Comparison of ENCODE assay signal across 21 cellular contexts in genomic region chr11:17408641-17409040, GRCh38. TPM values are rescaled to one million over a fixed set of nuclear protein-coding genes. Genes with fewer than 3 reads are reported as not detected.
"Had no signal": no experiment of that assay in that cellular context is flagged by ENCODE, and none has a peak within 500 bp of the region (broad histone marks: within the 10 kb centered on the region; RNA-seq: fewer than 3 reads in every experiment).

No MANE protein-coding gene starts in this region.

- H3K36me3 ChIP-seq: esophagus muscularis mucosa, pancreas, tibial nerve had no signal

- ATAC-seq: activated CD4-positive, alpha-beta T cell treated with anti-CD3 and anti-CD28 coated beads for 36 hours; activated T-cell treated with anti-CD3 and anti-CD28 coated beads, Interleukin-2, amount 50 U/mL, for 72 hours; left ventricle myocardium superior; pancreas; right cardiac atrium had no signal

- H3K4me3 ChIP-seq: coronary artery, esophagus muscularis mucosa, pancreas, tibial nerve had no signal

- DNase-seq: activated B cell treated with CpG ODN at 0.5 μM for 24 hours; activated CD4-positive, alpha-beta T cell treated with anti-CD3 and anti-CD28 coated beads for 36 hours; activated CD4-positive, alpha-beta T cell treated with anti-CD3 and anti-CD28 coated beads, Interleukin-2, amount 50 U/mL, for 48 hours; activated CD8-positive, alpha-beta memory T cell treated with anti-CD3 and anti-CD28 coated beads, Interleukin-2, amount 50 U/mL, for 48 hours; activated effector memory CD4-positive, alpha-beta T cell treated with anti-CD3 and anti-CD28 coated beads, Interleukin-2, amount 50 U/mL, for 16 hours; activated naive CD4-positive, alpha-beta T cell treated with anti-CD3 and anti-CD28 coated beads, Interleukin-2, amount 10 ng/mL, durations not matched to agents 7 days and 5 days; activated T-cell treated with anti-CD3 and anti-CD28 coated beads, Interleukin-2, amount 50 U/mL, for 72 hours; amygdala; cerebellar nuclear complex; glutamatergic neuron; hippocampal formation; left ventricle myocardium superior; mammary epithelial cell; right cardiac atrium; stimulated activated CD4-positive, alpha-beta T cell treated with anti-CD3 and anti-CD28 coated beads, Interleukin-1b, Interleukin-23, amount 100 ng/mL, for 48 hours had no signal

- H3K4me3 Mint-ChIP-seq: activated B cell treated with CpG ODN at 0.5 μM for 24 hours; activated CD4-positive, alpha-beta T cell treated with anti-CD3 and anti-CD28 coated beads for 36 hours; activated naive CD4-positive, alpha-beta T cell treated with anti-CD3 and anti-CD28 coated beads, Interleukin-2, amount 10 ng/mL, durations not matched to agents 7 days and 5 days; activated T-cell treated with anti-CD3 and anti-CD28 coated beads, Interleukin-2, amount 50 U/mL, for 72 hours; nephron; stimulated activated naive CD8-positive, alpha-beta T cell treated with anti-CD3 and anti-CD28 coated beads, Interleukin-15, Interleukin-2, amounts not matched to agents 100 ng/mL and 50 ng/mL, for 24 hours had no signal

- H3K9me3 Mint-ChIP-seq: activated B cell treated with CpG ODN at 0.5 μM for 24 hours; activated naive CD4-positive, alpha-beta T cell treated with anti-CD3 and anti-CD28 coated beads, Interleukin-2, amount 10 ng/mL, durations not matched to agents 7 days and 5 days; activated T-cell treated with anti-CD3 and anti-CD28 coated beads, Interleukin-2, amount 50 U/mL, for 72 hours; nephron; stimulated activated naive CD8-positive, alpha-beta T cell treated with anti-CD3 and anti-CD28 coated beads, Interleukin-15, Interleukin-2, amounts not matched to agents 100 ng/mL and 50 ng/mL, for 24 hours had no signal

- H3K27ac ChIP-seq: coronary artery, esophagus muscularis mucosa, pancreas, tibial nerve had no signal

- H3K27ac Mint-ChIP-seq: activated B cell treated with CpG ODN at 0.5 μM for 24 hours; activated CD4-positive, alpha-beta T cell treated with anti-CD3 and anti-CD28 coated beads for 36 hours; activated naive CD4-positive, alpha-beta T cell treated with anti-CD3 and anti-CD28 coated beads, Interleukin-2, amount 10 ng/mL, durations not matched to agents 7 days and 5 days; activated T-cell treated with anti-CD3 and anti-CD28 coated beads, Interleukin-2, amount 50 U/mL, for 72 hours; nephron; stimulated activated naive CD8-positive, alpha-beta T cell treated with anti-CD3 and anti-CD28 coated beads, Interleukin-15, Interleukin-2, amounts not matched to agents 100 ng/mL and 50 ng/mL, for 24 hours had no signal

- H3K27me3 ChIP-seq: pancreas, tibial nerve had no signal

- H3K36me3 Mint-ChIP-seq: activated naive CD4-positive, alpha-beta T cell treated with anti-CD3 and anti-CD28 coated beads, Interleukin-2, amount 10 ng/mL, durations not matched to agents 7 days and 5 days had no signal

- H3K9me3 ChIP-seq: esophagus muscularis mucosa, pancreas, tibial nerve had no signal

- H3K4me1 Mint-ChIP-seq: activated B cell treated with CpG ODN at 0.5 μM for 24 hours; activated CD4-positive, alpha-beta T cell treated with anti-CD3 and anti-CD28 coated beads for 36 hours had no signal

RNA-seq across cellular contexts. Expression of gene KCNJ11, which starts 20.2 kb away (rescaled TPM):
- total RNA-seq: mammary epithelial cell had no signal
